Comparison of ENCODE assay signal across 7 cellular contexts in the genomic region with DNA sequence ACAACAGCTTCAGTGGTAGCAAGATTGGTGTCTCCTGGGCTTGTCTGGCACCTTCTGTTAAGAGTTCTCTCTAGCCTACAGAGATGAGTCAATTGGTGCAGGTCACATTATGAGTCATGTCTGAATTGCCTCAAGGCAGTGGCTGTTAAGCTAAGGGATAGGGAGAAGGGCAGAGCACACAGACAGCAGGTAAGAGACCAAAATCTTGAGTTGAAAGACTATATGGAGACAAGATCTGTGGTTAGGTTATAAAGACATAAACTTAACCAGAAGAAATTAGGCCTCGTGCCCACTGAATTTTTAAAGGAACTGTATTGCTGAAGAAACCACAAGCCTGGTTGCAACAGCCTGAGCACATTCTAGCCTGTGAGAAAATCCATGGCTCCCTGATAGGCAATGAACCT. TPM values are rescaled to one million over a fixed set of nuclear protein-coding genes. Genes with fewer than 3 reads are reported as not detected.
DNase-seq lines count a peak whose midpoint lies in the region; ATAC-seq, FAIRE-seq and TF ChIP-seq lines count a peak whose summit lies in the region.

No MANE protein-coding gene starts in this region.

- H2AFZ ChIP-seq in astrocyte (ENCODE audit: low read depth, low read length): no peak overlapping the region

- no peak overlapping the region for H3K4me2 ChIP-seq in astrocyte (ENCODE audit: low read length)

- no peaks in the 10 kb centered on the region for H3K9me3 Mint-ChIP-seq in astrocyte (ENCODE audit: unreplicated experiment)
- no peaks in the 10 kb centered on the region for H3K9me3 Mint-ChIP-seq in mesothelial cell of epicardium

- H3K4me3 ChIP-seq in astrocyte (ENCODE audit: insufficient read depth, low read depth, low read length): no peak overlapping the region

- H3K79me2 ChIP-seq in astrocyte (ENCODE audit: insufficient read depth, low read length): no peaks in the 10 kb centered on the region

- H3K4me3 Mint-ChIP-seq in astrocyte (ENCODE audit: unreplicated experiment) (no peak overlapping the region), mesothelial cell of epicardium (no peak overlapping the region)

- TF ChIP-seq CTCF in astrocyte (IDR thresholded peaks at IDR 0.05; ENCODE audit: insufficient read depth, low read depth, low read length) (no peak), mesothelial cell of epicardium (IDR thresholded peaks at IDR 0.05; ENCODE audit: unreplicated experiment) (no peak)

- no peaks in the 10 kb centered on the region for H3K27me3 ChIP-seq in astrocyte (ENCODE audit: insufficient read depth, low read length)

- no peaks in the 10 kb centered on the region for H4K20me1 ChIP-seq in astrocyte (ENCODE audit: insufficient read depth, low read length)

- H3K36me3 Mint-ChIP-seq in astrocyte (ENCODE audit: low read depth, unreplicated experiment) (peaks cover 25% of the 10 kb centered on the region), mesothelial cell of epicardium (peaks cover 47% of the 10 kb centered on the region)

- peaks cover 4% of the 10 kb centered on the region for H3K4me1 ChIP-seq in astrocyte (ENCODE audit: insufficient read depth, low read length)

- no peak overlapping the region for H3K27ac ChIP-seq in astrocyte (ENCODE audit: low read depth, low read length)

- no peaks in the 10 kb centered on the region for H3K27me3 Mint-ChIP-seq in astrocyte (ENCODE audit: low read depth, unreplicated experiment)
- H3K27me3 Mint-ChIP-seq in mesothelial cell of epicardium (ENCODE audit: low read depth): no peaks in the 10 kb centered on the region

- H3K9me3 ChIP-seq in astrocyte (ENCODE audit: insufficient read depth, low read depth, low read length): no peaks in the 10 kb centered on the region

- H3K4me1 Mint-ChIP-seq in astrocyte (ENCODE audit: low read depth, unreplicated experiment): peaks cover 27% of the 10 kb centered on the region
- no peaks in the 10 kb centered on the region for H3K4me1 Mint-ChIP-seq in mesothelial cell of epicardium

- H3K9ac ChIP-seq in astrocyte (ENCODE audit: low read length): no peak overlapping the region

- FAIRE-seq in astrocyte (lab: Jason Lieb, UNC): peak; percentile 49

- H3K27ac Mint-ChIP-seq in astrocyte (ENCODE audit: unreplicated experiment) (peak overlapping the region; percentile 90), mesothelial cell of epicardium (no peak overlapping the region)

- DNase-seq in NCI-H69 (lab: John Stamatoyannopoulos, UW) (peak; percentile 23), astrocyte (ENCODE audit: low read depth) (peak; percentile 79), NCI-H1105 treated with DMSO at 0.1 percent for 48 hours (lab: John Stamatoyannopoulos, UW) (no peak), mesothelial cell of epicardium (ENCODE audit: low spot score in 2 of 2, unreplicated experiment in 2 of 2) (no peak)
- peak; percentile 17 for DNase-seq in stimulated activated CD4-positive, alpha-beta T cell treated with anti-CD3 and anti-CD28 coated beads, Interleukin-2, amount 100 ng/mL, for 4 hours (ENCODE audit: low read depth)

- H3K36me3 ChIP-seq in astrocyte (ENCODE audit: insufficient read depth, low read length): no peaks in the 10 kb centered on the region

- peak; percentile 100 for ATAC-seq in GM18870 (IDR thresholded peaks at IDR 0.05; ENCODE audit: unreplicated experiment)
- peak; percentile 100 for ATAC-seq in HG02759 (IDR thresholded peaks at IDR 0.05; ENCODE audit: unreplicated experiment)

RNA-seq across cellular contexts. Expression of a gene that starts 19.2 kb away (rescaled TPM):
- total RNA-seq in astrocyte (160 and 165 TPM in 2 replicates), mesothelial cell of epicardium (63.4 to 66.3 TPM (median 65.6 TPM) in 3 replicates)

RNA-seq across cellular contexts. Expression of a gene that starts 30.2 kb away (rescaled TPM):
- total RNA-seq in astrocyte (74.1 and 86.0 TPM in 2 replicates), mesothelial cell of epicardium (27.3 to 32.5 TPM (median 30.0 TPM) in 3 replicates)

RNA-seq across cellular contexts. Expression of a gene that starts 30.2 kb away (rescaled TPM):
- total RNA-seq in astrocyte (81.2 and 86.3 TPM in 2 replicates), mesothelial cell of epicardium (28.1 to 32.5 TPM (median 30.3 TPM) in 3 replicates)

RNA-seq across cellular contexts. Expression of a gene that starts 43.5 kb away (rescaled TPM):
- total RNA-seq in astrocyte (0.09 and 0.22 TPM in 2 replicates), mesothelial cell of epicardium (0.20 to 0.27 TPM (median 0.22 TPM) in 3 replicates)

Comparison
In these comparisons a context has a peak if more than half of its experiments do, and no peak if none do; other contexts are left out.
1. DNase-seq: peak in NCI-H69 (single experiment), astrocyte (single experiment) and stimulated activated CD4-positive, alpha-beta T cell treated with anti-CD3 and anti-CD28 coated beads, Interleukin-2, amount 100 ng/mL, for 4 hours (single experiment); none in NCI-H1105 treated with DMSO at 0.1 percent for 48 hours (single experiment) and mesothelial cell of epicardium (0 of 2).